In the genomic region with DNA sequence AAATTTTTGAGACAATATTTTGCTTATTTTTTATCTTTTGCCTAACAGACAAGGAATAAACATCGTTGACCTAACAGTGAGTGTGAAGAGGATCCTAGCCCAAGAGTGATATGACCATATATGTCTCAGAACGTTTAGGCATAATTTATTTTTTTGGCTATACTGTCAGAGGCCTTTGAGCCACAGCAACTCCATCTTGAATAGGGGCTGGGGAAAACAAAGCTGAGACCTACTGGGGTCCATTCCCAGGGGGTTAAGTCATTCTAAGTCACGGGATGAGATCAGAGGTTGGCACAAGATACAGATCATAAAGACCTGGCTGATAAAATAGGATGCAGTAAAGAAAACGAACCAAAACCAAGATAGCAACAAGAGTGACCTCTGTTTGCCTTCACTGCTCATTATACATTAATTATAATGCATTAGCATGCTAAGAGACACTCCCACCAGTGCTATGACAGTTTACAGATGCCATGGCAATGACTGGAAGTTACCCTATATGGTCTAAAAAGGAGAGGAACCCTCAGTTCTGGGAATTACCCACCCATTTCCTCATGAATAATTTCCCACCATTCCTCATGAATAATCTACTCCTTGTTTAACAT, we compare ENCODE assay signal across 1 cellular context.
TF ChIP-seq lines count a peak whose summit lies in the region.

No MANE protein-coding gene starts in this region.

TF ChIP-seq in K562, 482 proteins besides CTCF, POLR2A, EP300 and RAD21:
- TF ChIP-seq KAT8 (IDR thresholded peaks at IDR 0.05; ENCODE audit: low read depth): no peak
- no peak for TF ChIP-seq NR2C1 (IDR thresholded peaks at IDR 0.05)
- peak; percentile 41 for TF ChIP-seq NR2C1 (tag; IDR thresholded peaks at IDR 0.05)
- no peak for TF ChIP-seq TCF7L2 (IDR thresholded peaks at IDR 0.05; ENCODE audit: low read depth, low read length)
- TF ChIP-seq ZNF655 (CRISPR knock-in tag; IDR thresholded peaks at IDR 0.05): no peak
- TF ChIP-seq ZNF695 (CRISPR knock-in tag; IDR thresholded peaks at IDR 0.05): 0 out of 2 replicates have a peak, but pooled peaks have one; percentile 42
- TF ChIP-seq ZNF551 (CRISPR knock-in tag; IDR thresholded peaks at IDR 0.05): no peak
- TF ChIP-seq, protein P1, sequence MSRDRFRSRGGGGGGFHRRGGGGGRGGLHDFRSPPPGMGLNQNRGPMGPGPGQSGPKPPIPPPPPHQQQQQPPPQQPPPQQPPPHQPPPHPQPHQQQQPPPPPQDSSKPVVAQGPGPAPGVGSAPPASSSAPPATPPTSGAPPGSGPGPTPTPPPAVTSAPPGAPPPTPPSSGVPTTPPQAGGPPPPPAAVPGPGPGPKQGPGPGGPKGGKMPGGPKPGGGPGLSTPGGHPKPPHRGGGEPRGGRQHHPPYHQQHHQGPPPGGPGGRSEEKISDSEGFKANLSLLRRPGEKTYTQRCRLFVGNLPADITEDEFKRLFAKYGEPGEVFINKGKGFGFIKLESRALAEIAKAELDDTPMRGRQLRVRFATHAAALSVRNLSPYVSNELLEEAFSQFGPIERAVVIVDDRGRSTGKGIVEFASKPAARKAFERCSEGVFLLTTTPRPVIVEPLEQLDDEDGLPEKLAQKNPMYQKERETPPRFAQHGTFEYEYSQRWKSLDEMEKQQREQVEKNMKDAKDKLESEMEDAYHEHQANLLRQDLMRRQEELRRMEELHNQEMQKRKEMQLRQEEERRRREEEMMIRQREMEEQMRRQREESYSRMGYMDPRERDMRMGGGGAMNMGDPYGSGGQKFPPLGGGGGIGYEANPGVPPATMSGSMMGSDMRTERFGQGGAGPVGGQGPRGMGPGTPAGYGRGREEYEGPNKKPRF (IDR thresholded peaks at IDR 0.05; ENCODE audit: low read depth, low read length): no peak
- 0 out of 2 replicates have a peak, but pooled peaks have one; percentile 47 for TF ChIP-seq DIDO1 (tag; IDR thresholded peaks at IDR 0.05; ENCODE audit: low read depth)
